ENCODE assay signal across 13 cellular contexts in the genomic region with DNA sequence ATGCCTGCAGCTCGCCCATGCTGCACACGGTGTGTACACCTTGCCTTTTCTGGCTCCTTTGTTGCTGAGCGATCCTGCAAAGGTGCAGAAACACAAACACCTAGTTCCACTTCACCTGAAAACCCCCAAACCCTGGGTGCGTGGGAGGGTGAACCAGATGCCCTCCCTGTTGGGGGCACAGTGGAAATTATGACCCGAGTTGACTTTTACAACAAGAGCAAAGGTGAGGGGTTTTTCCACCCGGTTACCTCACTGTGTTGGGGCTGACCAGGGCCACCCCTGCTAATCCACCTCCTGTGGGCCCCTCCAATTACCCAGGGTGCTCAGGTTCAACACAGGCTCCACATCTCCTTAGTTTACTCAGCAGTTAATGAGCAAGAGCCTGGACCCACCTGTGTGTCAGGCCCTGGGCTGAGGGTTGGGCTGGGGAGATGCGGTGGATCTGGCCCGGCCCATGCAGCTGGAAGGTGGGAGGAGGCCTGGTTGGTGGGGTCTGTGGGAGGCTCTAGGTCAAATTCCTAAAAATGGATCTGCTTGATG. TPM values are rescaled to one million over a fixed set of nuclear protein-coding genes. Genes with fewer than 3 reads are reported as not detected.
DNase-seq lines count a peak whose midpoint lies in the region; ATAC-seq and TF ChIP-seq lines count a peak whose summit lies in the region.
"Had no signal": no experiment of that assay in that cellular context is flagged by ENCODE, and none has a peak within 500 bp of the region (broad histone marks: within the 10 kb centered on the region; RNA-seq: fewer than 3 reads in every experiment).

No MANE protein-coding gene starts in this region.

- 96% methylated on average over 8 of the region's 8 CpGs for WGBS in right cardiac atrium
- 91 to 95% (median 95%) methylated on average over 8 of the region's 8 CpGs for WGBS in psoas muscle, 3 donors

- H3K4me1 Mint-ChIP-seq in activated T-helper 17 cell treated with anti-CD3 and anti-CD28 coated beads, Interleukin-2, amount 50 U/mL, for 72 hours, result peaks cover 23% of the 10 kb centered on the region

- TF ChIP-seq CTCF in right atrium auricular region (IDR thresholded peaks at IDR 0.05) (no peak), psoas muscle (IDR thresholded peaks at IDR 0.05) (no peak)

- H3K27me3 Mint-ChIP-seq in activated T-helper 17 cell treated with anti-CD3 and anti-CD28 coated beads, Interleukin-2, amount 50 U/mL, for 72 hours, result peaks cover 3% of the 10 kb centered on the region
- H3K27me3 Mint-ChIP-seq: central memory CD8-positive, alpha-beta T cell had no signal

- H3K4me1 ChIP-seq in right atrium auricular region, result peaks cover 0 to 26% of the 10 kb centered on the region in 2 donors
- H3K4me1 ChIP-seq in right cardiac atrium (ENCODE audit: control insufficient read depth, insufficient read depth, low read length), result peaks cover 8% of the 10 kb centered on the region
- no peaks in the 10 kb centered on the region for H3K4me1 ChIP-seq in psoas muscle
- H3K4me1 ChIP-seq: HAP-1 had no signal

- H3K9me3 ChIP-seq in right atrium auricular region, result peaks cover 0 to 9% of the 10 kb centered on the region in 2 donors
- no peaks in the 10 kb centered on the region for H3K9me3 ChIP-seq in right cardiac atrium (ENCODE audit: control insufficient read depth, low read length)
- no peaks in the 10 kb centered on the region for H3K9me3 ChIP-seq in psoas muscle
- H3K9me3 ChIP-seq: HAP-1 had no signal

- H3K4me3 ChIP-seq in right atrium auricular region, result no peak overlapping the region
- H3K4me3 ChIP-seq in right cardiac atrium (ENCODE audit: low read length), result no peak overlapping the region
- no peak overlapping the region for H3K4me3 ChIP-seq in psoas muscle
- H3K4me3 ChIP-seq: HAP-1 had no signal

- no peak for ATAC-seq in right cardiac atrium
- peak; percentile 33 for ATAC-seq in activated T-helper 17 cell treated with anti-CD3 and anti-CD28 coated beads, Interleukin-2, amount 50 U/mL, for 72 hours (replicated peaks)
- no peak for ATAC-seq in psoas muscle

- DNase-seq in right atrium auricular region (ENCODE audit: low spot score), result peak; percentile 56
- DNase-seq in right cardiac atrium, result no peak
- no peak for DNase-seq in psoas muscle
- DNase-seq in ureter (ENCODE audit: low spot score), result peak; percentile 35
- DNase-seq in retina, result no peak
- DNase-seq in NCI-H524 (lab: John Stamatoyannopoulos, UW), result no peak
- no peak for DNase-seq in midbrain (lab: John Stamatoyannopoulos, UW)
- DNase-seq: nucleus accumbens, SHP77 had no signal

- peak overlapping the region; percentile 8 for H3K27ac Mint-ChIP-seq in activated T-helper 17 cell treated with anti-CD3 and anti-CD28 coated beads, Interleukin-2, amount 50 U/mL, for 72 hours

- H3K4me3 Mint-ChIP-seq in activated T-helper 17 cell treated with anti-CD3 and anti-CD28 coated beads, Interleukin-2, amount 50 U/mL, for 72 hours, result peak overlapping the region; percentile 35
- H3K4me3 Mint-ChIP-seq: central memory CD8-positive, alpha-beta T cell had no signal

- H3K9me3 Mint-ChIP-seq in activated T-helper 17 cell treated with anti-CD3 and anti-CD28 coated beads, Interleukin-2, amount 50 U/mL, for 72 hours, result peaks cover 6% of the 10 kb centered on the region

- H3K36me3 Mint-ChIP-seq in activated T-helper 17 cell treated with anti-CD3 and anti-CD28 coated beads, Interleukin-2, amount 50 U/mL, for 72 hours (ENCODE audit: low read depth), result no peaks in the 10 kb centered on the region

- no peaks in the 10 kb centered on the region for H3K36me3 ChIP-seq in right atrium auricular region
- H3K36me3 ChIP-seq in psoas muscle (ENCODE audit: insufficient read depth in 1 of 2, low read depth in 1 of 2), result no peaks in the 10 kb centered on the region
- H3K36me3 ChIP-seq: HAP-1 had no signal

- H3K27ac ChIP-seq in right atrium auricular region, result peak overlapping the region; percentile 78 to 85
- no peak overlapping the region for H3K27ac ChIP-seq in right cardiac atrium (ENCODE audit: low read length)
- peak overlapping the region; percentile 84 for H3K27ac ChIP-seq in psoas muscle

- no peaks in the 10 kb centered on the region for H3K27me3 ChIP-seq in right atrium auricular region
- H3K27me3 ChIP-seq in right cardiac atrium (ENCODE audit: control insufficient read depth, insufficient read depth), result no peaks in the 10 kb centered on the region
- H3K27me3 ChIP-seq in psoas muscle (ENCODE audit: insufficient read depth in 3 of 3, low read length in 2 of 3), result no peaks in the 10 kb centered on the region

- intact Hi-C loops in right cardiac atrium (cut with DNase I) (no loop called here), psoas muscle (cut with DNase I) (no loop called here)

RNA-seq across cellular contexts. Expression of a gene that starts 42.1 kb away (rescaled TPM):
- total RNA-seq in right atrium auricular region (10 to 100 TPM; 37.9 to 56.0 TPM), right cardiac atrium (10 to 100 TPM; 27.7 to 49.9 (median 44.9) TPM), psoas muscle (10 to 100 TPM; 14.7 to 32.9 (median 21.4) TPM), ureter (83.7 TPM)
- polyA plus RNA-seq in right cardiac atrium (72.1 TPM), psoas muscle (10 to 100 TPM; 16.2 to 27.9 (median 16.7) TPM)
- 1 to 10 TPM; 4.5 to 5.6 TPM for total RNA-seq in activated T-helper 17 cell treated with anti-CD3 and anti-CD28 coated beads, Interleukin-2, amount 50 U/mL, for 72 hours
- total RNA-seq: M059J had no signal

Comparison
In these comparisons a context has a peak if more than half of its experiments do, and no peak if none do; other contexts are left out.
1. DNase-seq: peak in right atrium auricular region (single experiment) and ureter (single experiment); none in right cardiac atrium (0 of 3), psoas muscle (0 of 2), retina (single experiment), NCI-H524 (0 of 2) and midbrain (single experiment).